In genomic region chr12:105741786-105742566, GRCh38 we compare ENCODE assay signal across 11 cellular contexts.
DNase-seq lines count a peak whose midpoint lies in the region; ATAC-seq and TF ChIP-seq lines count a peak whose summit lies in the region.
"Had no signal": no experiment of that assay in that cellular context is flagged by ENCODE, and none has a peak within 500 bp of the region (broad histone marks: within the 10 kb centered on the region; RNA-seq: fewer than 3 reads in every experiment).

No MANE protein-coding gene starts in this region.

- WGBS in IMR-90 (ENCODE audit: extremely low coverage in 2 of 2, insufficient read length in 1 of 2), 2 experiments, result 64% methylated on average over 2 of the region's 9 CpGs; no CpG with 5 or more reads in 1 of the 2 experiments
- WGBS in body of pancreas, 2 donors, result 54 to 60% methylated on average over 8 to 9 of the region's 9 CpGs

- no peak overlapping the region for H2BK120ac ChIP-seq in IMR-90 (ENCODE audit: low read depth, low read length)

- CTCF ChIA-PET in IMR-90 (lab: Yijun Ruan, JAX), result interaction anchor here (0.6 kb wide), 1 partner anchor 1350 kb away, joined by 4 read pairs; no protein-coding TSS in a partner anchor

- POLR2A ChIA-PET in IMR-90 (lab: Charles Lee; ENCODE audit: unreplicated experiment), result no interaction called here

- no peak overlapping the region for H3K4me2 ChIP-seq in IMR-90 (ENCODE audit: low read depth, low read length)

- no peak overlapping the region for H2AK9ac ChIP-seq in IMR-90 (replicated peaks; ENCODE audit: low read depth, low read length, poor library complexity)

- ATAC-seq in IMR-90 (ENCODE audit: low read depth) (peak; percentile 84), body of pancreas (peak; percentile 35), GM19035 (IDR thresholded peaks at IDR 0.05; ENCODE audit: unreplicated experiment) (no peak)

- no peak overlapping the region for H3K18ac ChIP-seq in IMR-90 (ENCODE audit: low read depth, low read length)

- no peaks in the 10 kb centered on the region; the same call in 1 of the 2 replicates for H3K27me3 ChIP-seq in IMR-90 (ENCODE audit: control insufficient read depth, insufficient read depth, low read length)
- H3K27me3 ChIP-seq in body of pancreas, result no peaks in the 10 kb centered on the region
- H3K27me3 ChIP-seq in right atrium auricular region, result no peaks in the 10 kb centered on the region
- H3K27me3 ChIP-seq in Peyer's patch, result no peaks in the 10 kb centered on the region

- no peak overlapping the region for H3K23ac ChIP-seq in IMR-90 (ENCODE audit: low read depth, low read length)

- no peaks in the 10 kb centered on the region for H4K20me1 ChIP-seq in IMR-90 (ENCODE audit: insufficient read depth, low read length)

- no peak overlapping the region for H2AK5ac ChIP-seq in IMR-90 (ENCODE audit: low read depth, low read length)

- no peak overlapping the region for H2BK15ac ChIP-seq in IMR-90 (ENCODE audit: low read depth, low read length)

- no peak overlapping the region for H2AFZ ChIP-seq in IMR-90 (replicated peaks; ENCODE audit: low read length, poor library complexity)

- no TSS peak for BruUV-seq in IMR-90 (replicated peaks; lab: Mats Ljungman, UMichigan)

- TF ChIP-seq POLR2A in IMR-90 (IDR thresholded peaks at IDR 0.05; ENCODE audit: low read depth, low read length) (no peak), body of pancreas (IDR thresholded peaks at IDR 0.05) (no peak), Peyer's patch (IDR thresholded peaks at IDR 0.05) (no peak)

- H3K36me3 ChIP-seq in IMR-90 (ENCODE audit: control insufficient read depth, insufficient read depth, low read length) (no peaks in the 10 kb centered on the region), body of pancreas (replicated peaks in 1 of 2; ENCODE audit: insufficient read depth in 1 of 2, low read depth in 2 of 2) (no peaks in the 10 kb centered on the region), right atrium auricular region (no peaks in the 10 kb centered on the region), Peyer's patch (no peaks in the 10 kb centered on the region)

- no peak overlapping the region for H2BK20ac ChIP-seq in IMR-90 (ENCODE audit: low read depth, low read length)

- H3K9ac ChIP-seq in IMR-90 (ENCODE audit: low read depth, low read length), result no peak overlapping the region

- H3K9me3 ChIP-seq in IMR-90 (ENCODE audit: control insufficient read depth, insufficient read depth, low read length) (no peaks in the 10 kb centered on the region), body of pancreas (no peaks in the 10 kb centered on the region), right atrium auricular region (no peaks in the 10 kb centered on the region), Peyer's patch (no peaks in the 10 kb centered on the region)

- H3K4me1 ChIP-seq in IMR-90 (ENCODE audit: control insufficient read depth, insufficient read depth, low read length) (peaks cover 2% of the 10 kb centered on the region; the same call in 1 of the 2 replicates), body of pancreas (no peaks in the 10 kb centered on the region), right atrium auricular region (peaks cover 0 to 59% of the 10 kb centered on the region in 2 donors), Peyer's patch (peaks cover 0 to 12% (median 0%) of the 10 kb centered on the region in 4 donors)

- H3K14ac ChIP-seq in IMR-90 (replicated peaks; ENCODE audit: low read depth, low read length), result no peak overlapping the region

- peak; percentile 83 for DNase-seq in IMR-90
- peak in 1 of 4 donors; percentile 33 for DNase-seq in body of pancreas
- DNase-seq in right atrium auricular region (ENCODE audit: low spot score), result no peak
- peak; percentile 86 for DNase-seq in stromal cell of bone marrow (ENCODE audit: low read depth)
- no peak for DNase-seq in Peyer's patch
- no peak for DNase-seq in NOMO-1 treated with DMSO at 0.1 percent for 48 hours (lab: John Stamatoyannopoulos, UW; ENCODE audit: unreplicated experiment)
- no peak for DNase-seq in mesenteric fat pad (ENCODE audit: low spot score)
- DNase-seq: activated effector memory CD4-positive, alpha-beta T cell treated with anti-CD3 and anti-CD28 coated beads, Interleukin-2, amount 50 U/mL, for 16 hours; glutamatergic neuron had no signal

- no peak overlapping the region for H2BK5ac ChIP-seq in IMR-90 (ENCODE audit: low read depth, low read length, poor library complexity, severe bottlenecking)

- H4K91ac ChIP-seq in IMR-90 (ENCODE audit: insufficient read depth, low read depth, low read length), result no peak overlapping the region

- no peak overlapping the region for H3K56ac ChIP-seq in IMR-90 (ENCODE audit: extremely low read depth, insufficient read depth, low read length)

- H4K8ac ChIP-seq in IMR-90 (ENCODE audit: low read depth in 2 of 2, low read length in 2 of 2), result no peak overlapping the region

- TF ChIP-seq CTCF in IMR-90 (conservative IDR thresholded peaks at IDR 0.05; ENCODE audit: low read depth, low read length) (no peak), body of pancreas (IDR thresholded peaks at IDR 0.05) (no peak), right atrium auricular region (IDR thresholded peaks at IDR 0.05) (no peak), Peyer's patch (IDR thresholded peaks at IDR 0.05) (no peak)

- no peak overlapping the region; the same call in 1 of the 2 replicates for H3K4ac ChIP-seq in IMR-90 (ENCODE audit: low read depth, low read length)

- no peaks in the 10 kb centered on the region for H3K79me1 ChIP-seq in IMR-90 (ENCODE audit: low read depth in 1 of 2, low read length in 2 of 2)

- TF ChIP-seq RAD21 in IMR-90 (IDR thresholded peaks at IDR 0.05; ENCODE audit: low read length), result no peak

- H3K4me3 ChIP-seq in IMR-90 (ENCODE audit: insufficient read depth, low read depth, low read length) (no peak overlapping the region), body of pancreas (no peak overlapping the region), right atrium auricular region (no peak overlapping the region), Peyer's patch (no peak overlapping the region)

- no peak overlapping the region for H3K27ac ChIP-seq in IMR-90 (ENCODE audit: insufficient read depth, low read length)
- no peak overlapping the region for H3K27ac ChIP-seq in body of pancreas
- H3K27ac ChIP-seq in right atrium auricular region, result peak overlapping the region; percentile 41 to 77
- no peak overlapping the region for H3K27ac ChIP-seq in Peyer's patch
- H3K27ac ChIP-seq: VCaP had no signal

- H3K9me1 ChIP-seq in IMR-90 (ENCODE audit: insufficient read depth, low read length), result peaks cover 6% of the 10 kb centered on the region; the same call in 1 of the 2 replicates

- in situ Hi-C loops in IMR-90 (cut with MboI; ENCODE audit: low sequenced_read_pairs), result no loop called here

- H4K5ac ChIP-seq in IMR-90 (ENCODE audit: low read depth, low read length), result no peak overlapping the region

- intact Hi-C loops in IMR-90 (cut with micrococcal nuclease), result no loop called here
- intact Hi-C loops in body of pancreas (cut with DNase I), result no loop called here

- dilution Hi-C loops in IMR-90 (cut with HindIII; ENCODE audit: low sequenced_read_pairs, unreplicated experiment), result no loop called here

TF ChIP-seq in IMR-90, 13 proteins besides CTCF, POLR2A, EP300 and RAD21:
- TF ChIP-seq BHLHE40 (IDR thresholded peaks at IDR 0.05; ENCODE audit: low read depth, low read length) (0 out of 2 replicates have a peak, but pooled peaks have one; percentile 28), RCOR1 (IDR thresholded peaks at IDR 0.05; ENCODE audit: insufficient replicate concordance, low read length) (no peak)

Comparison
In these comparisons a context has a peak if more than half of its experiments do, and no peak if none do; other contexts are left out.
1. DNase-seq: peak in IMR-90 (single experiment) and stromal cell of bone marrow (single experiment); none in right atrium auricular region (single experiment), Peyer's patch (0 of 3), NOMO-1 treated with DMSO at 0.1 percent for 48 hours (single experiment) and mesenteric fat pad (single experiment).
2. H3K27ac ChIP-seq: peak in right atrium auricular region (2 of 2); none in IMR-90 (single experiment), body of pancreas (0 of 4) and Peyer's patch (0 of 4).